Comparison of ENCODE assay signal across 18 cellular contexts in genomic region chr17:33121272-33121671, GRCh38.
"Had no signal": no experiment of that assay in that cellular context is flagged by ENCODE, and none has a peak within 500 bp of the region (broad histone marks: within the 10 kb centered on the region; RNA-seq: fewer than 3 reads in every experiment).

No MANE protein-coding gene starts in this region.

- H3K4me1 ChIP-seq: spleen, tibial artery, upper lobe of right lung, vagina had no signal

- H3K36me3 ChIP-seq: esophagus squamous epithelium, neutrophil, spleen, tibial artery, upper lobe of right lung, vagina had no signal

- DNase-seq: cortex of kidney; dorsolateral prefrontal cortex; effector CD8-positive, alpha-beta T cell; esophagus squamous epithelium; foreskin fibroblast; kidney glomerular epithelial cell; naive thymus-derived CD4-positive, alpha-beta T cell; nephron progenitor cell; spleen; stimulated activated CD4-positive, alpha-beta T cell treated with anti-CD3 and anti-CD28 coated beads, Interleukin-15, amount 100 ng/mL, for 24 hours; stimulated activated CD4-positive, alpha-beta T cell treated with anti-CD3 and anti-CD28 coated beads, Interleukin-1b, Interleukin-23, amount 100 ng/mL, for 48 hours; stimulated activated CD4-positive, alpha-beta T cell treated with anti-CD3 and anti-CD28 coated beads, Interleukin-4, amount 100 ng/mL, for 24 hours; tibial artery; upper lobe of right lung had no signal

- H3K9me3 ChIP-seq: esophagus squamous epithelium, neutrophil, spleen, tibial artery, upper lobe of right lung, vagina had no signal

- ATAC-seq: naive thymus-derived CD4-positive, alpha-beta T cell; sciatic nerve; stimulated activated memory B cell treated with anti-CD40 and anti-IgM and Interleukin-4, amounts not matched to agents 10 μg/mL and 1 μg/mL and 100 μg/mL, for 72 hours; upper lobe of right lung had no signal

- H3K27ac ChIP-seq: esophagus squamous epithelium, neutrophil, spleen, tibial artery, upper lobe of right lung, vagina had no signal

- H3K27me3 ChIP-seq: upper lobe of right lung, vagina had no signal

- H3K4me3 ChIP-seq: dorsolateral prefrontal cortex, esophagus squamous epithelium, spleen, tibial artery, upper lobe of right lung, vagina had no signal
